ENCODE assay signal across 22 cellular contexts in the genomic region with DNA sequence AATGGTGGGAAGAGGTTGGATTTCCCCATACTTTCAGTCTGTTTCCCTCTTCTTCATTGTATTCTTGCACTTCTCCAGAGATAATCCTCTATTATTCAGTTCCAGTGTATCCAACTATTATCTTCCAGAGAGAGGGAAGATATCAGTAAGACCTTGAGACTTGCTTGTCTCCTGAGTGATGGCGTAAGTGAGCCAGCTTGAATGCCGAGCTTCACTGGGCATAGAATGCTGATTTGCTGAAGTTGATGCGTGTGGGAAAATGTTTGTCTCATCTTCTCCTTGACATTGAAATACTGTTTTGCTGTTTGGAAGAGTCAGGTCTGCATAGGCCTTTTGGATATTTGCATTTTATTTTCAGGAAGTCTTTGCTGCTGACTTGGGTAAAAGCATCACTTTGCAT.
"Had no signal": no experiment of that assay in that cellular context is flagged by ENCODE, and none has a peak within 500 bp of the region (broad histone marks: within the 10 kb centered on the region; RNA-seq: fewer than 3 reads in every experiment).

No MANE protein-coding gene starts in this region.

- H3K27me3 ChIP-seq: heart left ventricle, ovary, right lobe of liver, tibial nerve had no signal

- H3K4me1 ChIP-seq: right lobe of liver had no signal

- H3K36me3 ChIP-seq: heart left ventricle, ovary, right lobe of liver, tibial nerve had no signal

- H3K27ac ChIP-seq: ovary, right lobe of liver, skin epidermis, tibial nerve had no signal

- H3K9me3 Mint-ChIP-seq: activated T-cell treated with anti-CD3 and anti-CD28 coated beads, Interleukin-2, amount 50 U/mL, for 24 hours; activated T-helper 2 cell treated with anti-CD3 and anti-CD28 coated beads, Interferon-gamma antibody, Interleukin-2, Interleukin-4, amounts not matched to agents 10 μg/mL and 5 μg/mL and 100 μg/mL, durations not matched to agents 14 hours and 24 hours and 36 hours; natural killer cell; stimulated activated naive CD8-positive, alpha-beta T cell treated with anti-CD3 and anti-CD28 coated beads, Interleukin-15, amount 100 ng/mL, for 72 hours had no signal

- H3K27me3 Mint-ChIP-seq: activated naive CD8-positive, alpha-beta T cell treated with anti-CD3 and anti-CD28 coated beads, Interleukin-2, amount 10 ng/mL, durations not matched to agents 7 days and 5 days; activated T-cell treated with anti-CD3 and anti-CD28 coated beads, Interleukin-2, amount 50 U/mL, for 24 hours; dendritic cell treated with granulocyte-macrophage colony-stimulating factor and Interleukin-4, amounts not matched to agents 40 ng/mL and 50 ng/mL, for 4 days; stimulated activated naive CD8-positive, alpha-beta T cell treated with anti-CD3 and anti-CD28 coated beads, Interleukin-15, amount 100 ng/mL, for 72 hours had no signal

- H3K36me3 Mint-ChIP-seq: natural killer cell had no signal

- H3K4me3 Mint-ChIP-seq: activated naive CD8-positive, alpha-beta T cell treated with anti-CD3 and anti-CD28 coated beads, Interleukin-2, amount 10 ng/mL, durations not matched to agents 7 days and 5 days; activated T-cell treated with anti-CD3 and anti-CD28 coated beads, Interleukin-2, amount 50 U/mL, for 24 hours; dendritic cell treated with granulocyte-macrophage colony-stimulating factor and Interleukin-4, amounts not matched to agents 40 ng/mL and 50 ng/mL, for 4 days; mesothelial cell of epicardium; natural killer cell; stimulated activated naive CD8-positive, alpha-beta T cell treated with anti-CD3 and anti-CD28 coated beads, Interleukin-15, amount 100 ng/mL, for 72 hours had no signal

- H3K4me3 ChIP-seq: heart left ventricle, ovary, right lobe of liver, skin epidermis, tibial nerve had no signal

- H3K27ac Mint-ChIP-seq: activated naive CD8-positive, alpha-beta T cell treated with anti-CD3 and anti-CD28 coated beads, Interleukin-2, amount 10 ng/mL, durations not matched to agents 7 days and 5 days; activated T-cell treated with anti-CD3 and anti-CD28 coated beads, Interleukin-2, amount 50 U/mL, for 24 hours; activated T-helper 2 cell treated with anti-CD3 and anti-CD28 coated beads, Interferon-gamma antibody, Interleukin-2, Interleukin-4, amounts not matched to agents 10 μg/mL and 5 μg/mL and 100 μg/mL, durations not matched to agents 14 hours and 24 hours and 36 hours; dendritic cell treated with granulocyte-macrophage colony-stimulating factor and Interleukin-4, amounts not matched to agents 40 ng/mL and 50 ng/mL, for 4 days; mesothelial cell of epicardium; natural killer cell; stimulated activated naive CD8-positive, alpha-beta T cell treated with anti-CD3 and anti-CD28 coated beads, Interleukin-15, amount 100 ng/mL, for 72 hours had no signal

- H3K9me3 ChIP-seq: ovary, right lobe of liver, tibial nerve had no signal

- DNase-seq: activated CD8-positive, alpha-beta memory T cell treated with anti-CD3 and anti-CD28 coated beads for 24 hours; activated CD8-positive, alpha-beta memory T cell treated with anti-CD3 and anti-CD28 coated beads, Interleukin-2, amount 50 U/mL, for 4 hours; activated naive CD4-positive, alpha-beta T cell; activated naive CD8-positive, alpha-beta T cell treated with anti-CD3 and anti-CD28 coated beads, Interleukin-2, amount 10 ng/mL, durations not matched to agents 7 days and 5 days; activated T-cell treated with anti-CD3 and anti-CD28 coated beads, Interleukin-2, amount 50 U/mL, for 24 hours; amygdala; cerebellar nuclear complex; effector CD4-positive, alpha-beta T cell; heart left ventricle; islet precursor cell; natural killer cell; ovary; right lobe of liver; stimulated activated CD4-positive, alpha-beta T cell treated with anti-CD3 and anti-CD28 coated beads, Interleukin-1b, Interleukin-23, amount 100 ng/mL, for 48 hours; stimulated activated naive CD8-positive, alpha-beta T cell treated with anti-CD3 and anti-CD28 coated beads, Interleukin-15, amount 100 ng/mL, for 72 hours; T-helper 9 cell had no signal

- ATAC-seq: heart left ventricle; left lobe of liver; natural killer cell; right lobe of liver; stimulated activated naive CD8-positive, alpha-beta T cell treated with anti-CD3 and anti-CD28 coated beads, Interleukin-15, amount 100 ng/mL, for 72 hours had no signal
